In the genomic region with DNA sequence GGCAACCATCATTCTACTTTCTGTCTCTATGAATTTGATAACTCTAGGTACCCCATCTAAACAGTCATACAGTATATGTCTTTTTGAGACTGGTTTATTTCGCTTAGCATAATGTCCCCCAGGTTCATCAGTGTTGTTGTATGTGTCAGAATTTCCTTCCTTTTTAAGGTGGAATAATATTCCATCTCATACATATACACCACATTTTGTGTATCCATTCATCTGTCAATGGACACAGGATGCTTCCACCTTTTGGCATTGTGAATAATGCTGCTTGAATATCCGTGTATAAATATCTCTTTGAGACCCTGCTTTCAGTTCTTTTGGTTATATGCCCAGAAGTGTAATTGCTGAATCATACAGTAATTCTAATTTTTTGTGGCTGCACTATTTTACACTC, we compare ENCODE assay signal across 29 cellular contexts.
"Had no signal": no experiment of that assay in that cellular context is flagged by ENCODE, and none has a peak within 500 bp of the region (broad histone marks: within the 10 kb centered on the region; RNA-seq: fewer than 3 reads in every experiment).

No MANE protein-coding gene starts in this region.

- H3K27me3 ChIP-seq: cardiac muscle cell had no signal

- ATAC-seq: activated CD4-positive, alpha-beta T cell treated with anti-CD3 and anti-CD28 coated beads for 36 hours; activated CD4-positive, CD25-positive, alpha-beta regulatory T cell treated with anti-CD3 and anti-CD28 coated beads, Interleukin-2, amount 50 U/mL, for 24 hours; activated CD8-positive, alpha-beta memory T cell treated with anti-CD3 and anti-CD28 coated beads, Interleukin-2, amount 10 ng/mL, durations not matched to agents 7 days and 5 days; activated CD8-positive, alpha-beta T cell treated with anti-CD3 and anti-CD28 coated beads, Interleukin-2, amount 10 ng/mL, durations not matched to agents 7 days and 5 days; activated naive CD8-positive, alpha-beta T cell treated with anti-CD3 and anti-CD28 coated beads, Interleukin-2, amount 50 U/mL, for 24 hours; WTC11 had no signal

- H3K27ac ChIP-seq: cardiac muscle cell, WERI-Rb-1 had no signal

- H3K36me3 ChIP-seq: cardiac muscle cell, WERI-Rb-1 had no signal

- DNase-seq: activated CD4-positive, alpha-beta memory T cell treated with anti-CD3 and anti-CD28 coated beads, Interleukin-2, amount 10 ng/mL, durations not matched to agents 7 days and 5 days; activated CD4-positive, alpha-beta T cell treated with anti-CD3 and anti-CD28 coated beads for 1 hour; activated CD4-positive, alpha-beta T cell treated with anti-CD3 and anti-CD28 coated beads for 36 hours; activated CD4-positive, alpha-beta T cell treated with anti-CD3 and anti-CD28 coated beads for 48 hours; activated CD4-positive, alpha-beta T cell treated with anti-CD3 and anti-CD28 coated beads, Interleukin-2, amount 10 ng/mL, durations not matched to agents 7 days and 5 days; activated CD4-positive, alpha-beta T cell treated with anti-CD3 and anti-CD28 coated beads, Interleukin-2, amount 50 U/mL, for 48 hours; activated CD4-positive, CD25-positive, alpha-beta regulatory T cell; activated CD8-positive, alpha-beta memory T cell treated with anti-CD3 and anti-CD28 coated beads, Interleukin-2, amount 10 ng/mL, durations not matched to agents 7 days and 5 days; activated CD8-positive, alpha-beta memory T cell treated with anti-CD3 and anti-CD28 coated beads, Interleukin-2, amount 50 U/mL, for 48 hours; activated CD8-positive, alpha-beta T cell treated with anti-CD3 and anti-CD28 coated beads, Interleukin-2, amount 10 ng/mL, durations not matched to agents 7 days and 5 days; activated effector memory CD4-positive, alpha-beta T cell treated with Interleukin-2 at 50 U/mL for 16 hours; activated gamma-delta T cell; activated naive CD4-positive, alpha-beta T cell treated with anti-CD3 and anti-CD28 coated beads, Interleukin-2, amount 10 ng/mL, durations not matched to agents 7 days and 5 days; activated naive CD4-positive, alpha-beta T cell treated with Interleukin-2 at 50 U/mL for 16 hours; activated naive CD8-positive, alpha-beta T cell treated with anti-CD3 and anti-CD28 coated beads, Interleukin-2, amount 10 ng/mL, durations not matched to agents 7 days and 5 days; activated naive CD8-positive, alpha-beta T cell treated with anti-CD3 and anti-CD28 coated beads, Interleukin-2, amount 50 U/mL, for 24 hours; activated T-cell treated with anti-CD3 and anti-CD28 coated beads, Interleukin-2, amount 50 U/mL, for 24 hours; activated T-cell treated with anti-CD3 and anti-CD28 coated beads, Interleukin-2, amount 50 U/mL, for 48 hours; aorta; caudate nucleus; cerebellar nuclear complex; T-helper 1 cell; T-helper 2 cell; T-helper 9 cell; WERI-Rb-1 had no signal

- FAIRE-seq: bronchial epithelial cell had no signal

- H3K4me3 ChIP-seq: cardiac muscle cell had no signal
